8 cellular contexts compared by ENCODE assay signal in genomic region chr4:4385729-4386295, GRCh38. TPM values are rescaled to one million over a fixed set of nuclear protein-coding genes. Genes with fewer than 3 reads are reported as not detected.
DNase-seq lines count a peak whose midpoint lies in the region; ATAC-seq and TF ChIP-seq lines count a peak whose summit lies in the region.

No MANE protein-coding gene starts in this region.

- H3K27ac ChIP-seq in HEK293 (ENCODE audit: extremely low read depth, low read depth, low read length) = no peak overlapping the region

- H3K9me3 ChIP-seq in HEK293 (ENCODE audit: control insufficient read depth, insufficient read depth, low read depth, low read length) = no peaks in the 10 kb centered on the region

- no peak overlapping the region for H3K27ac Mint-ChIP-seq in naive B cell

- H3K36me3 Mint-ChIP-seq in naive B cell = no peaks in the 10 kb centered on the region

- CTCF ChIA-PET in HEK293 (lab: Yijun Ruan, JAX) = interaction anchor here (2.2 kb wide), 1 partner anchor 12 kb away, joined by 9 read pairs; no protein-coding TSS in a partner anchor

- no peaks in the 10 kb centered on the region for H3K36me3 ChIP-seq in HEK293 (ENCODE audit: control insufficient read depth in 2 of 2, insufficient read depth in 1 of 2, low read length in 2 of 2)

- peak overlapping the region; percentile 42 to 84 (median 65) for H3K4me3 Mint-ChIP-seq in naive B cell

- peaks cover 10 to 17% (median 13%) of the 10 kb centered on the region in 3 donors for H3K4me1 Mint-ChIP-seq in naive B cell

- TF ChIP-seq CTCF in AG10803 (conservative IDR thresholded peaks at IDR 0.05; ENCODE audit: low read length) (no peak), HEK293 (tag by site-specific recombination; IDR thresholded peaks at IDR 0.05) (no peak), cardiac fibroblast (IDR thresholded peaks at IDR 0.05; ENCODE audit: low read depth, low read length) (no peak)

- H3K4me3 ChIP-seq in AG10803 (ENCODE audit: low read length) (peak overlapping the region; percentile 15; the same call in 1 of the 2 replicates), HEK293 (ENCODE audit: low read depth, low read length) (peak overlapping the region; percentile 40), cardiac fibroblast (replicated peaks in 1 of 2; ENCODE audit: low read depth in 2 of 2, low read length in 2 of 2) (peak overlapping the region; percentile 54 to 64)

- no peak for DNase-seq in AG10803 (ENCODE audit: low read depth)
- no peak for DNase-seq in cardiac fibroblast (ENCODE audit: low read depth in 2 of 2)
- DNase-seq in naive B cell = no peak
- no peak for DNase-seq in amniotic stem cell (lab: John Stamatoyannopoulos, UW)
- DNase-seq in T1000 (lab: John Stamatoyannopoulos, UW) = no peak

- H3K27me3 Mint-ChIP-seq in naive B cell = peaks cover 48 to 77% (median 76%) of the 10 kb centered on the region in 3 donors

- H3K4me1 ChIP-seq in HEK293 (ENCODE audit: control insufficient read depth, insufficient read depth, low read length) = no peaks in the 10 kb centered on the region

- no peaks in the 10 kb centered on the region for H3K9me3 Mint-ChIP-seq in naive B cell

- ATAC-seq in naive B cell (ENCODE audit: low read depth in 2 of 2) (no peak), GM18517 (IDR thresholded peaks at IDR 0.05; ENCODE audit: unreplicated experiment) (no peak)
- no peak for ATAC-seq in activated CD4-positive, CD25-positive, alpha-beta regulatory T cell treated with anti-CD3 and anti-CD28 coated beads, Interleukin-2, amount 50 U/mL, for 24 hours

- POLR2A ChIA-PET in HEK293 (lab: Yijun Ruan, JAX) = no interaction called here

TF ChIP-seq in HEK293, 187 proteins besides CTCF, POLR2A, EP300 and RAD21:
- TF ChIP-seq YY1 (tag by site-specific recombination; IDR thresholded peaks at IDR 0.05) = no peak
- no peak for TF ChIP-seq ZNF560 (tag by site-specific recombination; IDR thresholded peaks at IDR 0.05; ENCODE audit: borderline replicate concordance)
- TF ChIP-seq KLF10 (tag by site-specific recombination; IDR thresholded peaks at IDR 0.05) = no peak
- TF ChIP-seq ZNF585B (tag by site-specific recombination; IDR thresholded peaks at IDR 0.05) = no peak
- TF ChIP-seq ZNF138 (tag by site-specific recombination; IDR thresholded peaks at IDR 0.05; ENCODE audit: borderline replicate concordance) = no peak
- TF ChIP-seq ZNF133 (tag by site-specific recombination; IDR thresholded peaks at IDR 0.05) = no peak
- no peak for TF ChIP-seq ZNF280C (tag by site-specific recombination; IDR thresholded peaks at IDR 0.05)

RNA-seq across cellular contexts. Expression of gene NSG1, which starts 1.1 kb away (rescaled TPM):
- under 1 TPM in 2 of 6 donors, not detected in 4; 0.10 to 0.14 TPM for polyA plus RNA-seq in naive B cell (ENCODE audit: low read depth in 6 of 6)
